In genomic region chr2:231197741-231198290, GRCh38 we compare ENCODE assay signal across 8 cellular contexts. TPM values are rescaled to one million over a fixed set of nuclear protein-coding genes. Genes with fewer than 3 reads are reported as not detected.
A peak's percentile ranks its signal among the peaks of the same experiment; 100 is the strongest.
DNase-seq lines count a peak whose midpoint lies in the region; ATAC-seq and TF ChIP-seq lines count a peak whose summit lies in the region.

No MANE protein-coding gene starts in this region.

- DNase-seq in GM06990 (ENCODE audit: extremely low read depth, insufficient read length): no peak
- no peak for DNase-seq in Peyer's patch
- DNase-seq in esophagus muscularis mucosa (ENCODE audit: extremely low spot score): no peak
- DNase-seq in NCI-H146 (lab: John Stamatoyannopoulos, UW): no peak

- WGBS in esophagus muscularis mucosa: 20% methylated on average over 11 of the region's 11 CpGs

- no peaks in the 10 kb centered on the region for H3K9me3 ChIP-seq in Peyer's patch
- H3K9me3 ChIP-seq in esophagus muscularis mucosa: no peaks in the 10 kb centered on the region
- no peaks in the 10 kb centered on the region for H3K9me3 ChIP-seq in parathyroid adenoma (ENCODE audit: control insufficient read depth, low read length)

- peak overlapping the region in 3 of 4 donors; percentile 32 to 77 (median 70) for H3K27ac ChIP-seq in Peyer's patch
- H3K27ac ChIP-seq in esophagus muscularis mucosa (replicated peaks in 1 of 4): peak overlapping the region; percentile 87 to 92 (median 88)
- H3K27ac ChIP-seq in parathyroid adenoma: no peak overlapping the region

- H3K9ac ChIP-seq in parathyroid adenoma: no peak overlapping the region

- H3K4me1 ChIP-seq in Peyer's patch (peaks cover 0 to 9% (median 0%) of the 10 kb centered on the region in 4 donors), esophagus muscularis mucosa (peaks cover 10 to 57% (median 51%) of the 10 kb centered on the region in 4 donors), parathyroid adenoma (peaks cover 4% of the 10 kb centered on the region)

- TF ChIP-seq POLR2A in Peyer's patch (IDR thresholded peaks at IDR 0.05): no peak
- TF ChIP-seq POLR2A in esophagus muscularis mucosa (IDR thresholded peaks at IDR 0.05; ENCODE audit: low read depth): no peak

- ATAC-seq in GM18502 (IDR thresholded peaks at IDR 0.05; ENCODE audit: poor library complexity, unreplicated experiment) (no peak), GM18867 (IDR thresholded peaks at IDR 0.05; ENCODE audit: unreplicated experiment) (no peak)
- no peak for ATAC-seq in activated CD4-positive, CD25-positive, alpha-beta regulatory T cell treated with anti-CD3 and anti-CD28 coated beads, Interleukin-2, amount 50 U/mL, for 24 hours

- peak overlapping the region; percentile 94 for H3K4me2 ChIP-seq in parathyroid adenoma (ENCODE audit: low read length)

- TF ChIP-seq EP300 in esophagus muscularis mucosa (IDR thresholded peaks at IDR 0.05): no peak

- intact Hi-C loops in esophagus muscularis mucosa (cut with DNase I): no loop called here

- TF ChIP-seq CTCF in GM06990 (IDR thresholded peaks at IDR 0.05; ENCODE audit: insufficient read depth, low read length, poor library complexity, severe bottlenecking) (no peak), Peyer's patch (IDR thresholded peaks at IDR 0.05) (no peak), esophagus muscularis mucosa (IDR thresholded peaks at IDR 0.05) (no peak), parathyroid adenoma (IDR thresholded peaks at IDR 0.05) (no peak)

- peak overlapping the region; percentile 99 for H2AFZ ChIP-seq in parathyroid adenoma

- peaks cover 3% of the 10 kb centered on the region for H3K79me2 ChIP-seq in parathyroid adenoma

- H3K27me3 ChIP-seq in GM06990 (replicated peaks; ENCODE audit: control insufficient read depth, insufficient read depth, low read length) (no peaks in the 10 kb centered on the region), Peyer's patch (no peaks in the 10 kb centered on the region), esophagus muscularis mucosa (peaks cover 0 to 3% (median 0%) of the 10 kb centered on the region in 4 donors), parathyroid adenoma (ENCODE audit: control insufficient read depth, insufficient read depth, low read length) (no peaks in the 10 kb centered on the region)

- H3K4me3 ChIP-seq in GM06990 (replicated peaks; ENCODE audit: low read depth, low read length) (peak overlapping the region; percentile 95), Peyer's patch (peak overlapping the region; percentile 76 to 93 (median 86)), esophagus muscularis mucosa (peak overlapping the region; percentile 72 to 88 (median 76)), parathyroid adenoma (ENCODE audit: low read depth, low read length) (peak overlapping the region; percentile 98)

- H3K36me3 ChIP-seq in GM06990 (ENCODE audit: control insufficient read depth, insufficient read depth, low read length) (no peaks in the 10 kb centered on the region), Peyer's patch (no peaks in the 10 kb centered on the region), esophagus muscularis mucosa (peaks cover 0 to 6% (median 0%) of the 10 kb centered on the region in 4 donors), parathyroid adenoma (ENCODE audit: control insufficient read depth, insufficient read depth, low read length) (no peaks in the 10 kb centered on the region)

RNA-seq across cellular contexts. Expression of gene ARMC9, which starts 0.6 kb away (rescaled TPM):
- total RNA-seq in Peyer's patch (10 to 100 TPM in 3 of 4 donors, 1 to 10 TPM in 1; 3.3 to 15.7 (median 10.5) TPM), esophagus muscularis mucosa (100 to 1,000 TPM; 119 to 262 (median 152) TPM)

Comparison
In these comparisons a context has a peak if more than half of its experiments do, and no peak if none do; other contexts are left out.
1. RNA of gene ARMC9, which starts 0.6 kb away (total RNA-seq): 119 to 262 TPM in esophagus muscularis mucosa; 3.3 to 15.7 TPM in Peyer's patch; every median in the first group is over 4 times any median in the second.
2. Peak in every context shown above with its lines, with median percentiles within 50 percentile points of each other: H3K4me3 ChIP-seq.